ENCODE assay signal across 35 cellular contexts in the genomic region with DNA sequence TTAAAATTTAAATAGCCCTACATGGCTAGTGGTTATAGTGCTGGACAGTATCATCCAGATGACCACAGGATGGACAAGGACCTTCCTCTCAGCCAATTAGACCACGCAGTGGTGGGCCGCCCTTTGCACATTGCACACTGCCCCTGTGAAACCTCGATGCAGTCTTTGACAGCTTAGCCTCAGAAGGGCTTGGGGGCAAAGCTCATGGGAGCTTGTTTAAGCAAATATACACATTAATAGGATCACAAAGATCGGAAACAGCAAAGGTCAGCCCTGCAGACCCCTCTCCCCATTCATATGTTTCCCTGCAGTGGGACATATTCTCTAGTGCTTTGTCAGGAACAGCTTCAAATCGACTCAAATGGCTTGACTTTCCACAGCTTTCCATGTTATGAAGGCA.
"Had no signal": no experiment of that assay in that cellular context is flagged by ENCODE, and none has a peak within 500 bp of the region (broad histone marks: within the 10 kb centered on the region; RNA-seq: fewer than 3 reads in every experiment).

No MANE protein-coding gene starts in this region.

- H3K9me3 ChIP-seq: ascending aorta had no signal

- H3K27ac ChIP-seq: ascending aorta, cardiac muscle cell, VCaP had no signal

- H3K27me3 Mint-ChIP-seq: activated B cell treated with CpG ODN at 0.5 μM for 24 hours; activated CD4-positive, alpha-beta memory T cell treated with anti-CD3 and anti-CD28 coated beads for 36 hours; activated CD4-positive, alpha-beta T cell treated with anti-CD3 and anti-CD28 coated beads, Interleukin-2, amount 10 ng/mL, durations not matched to agents 24 days and 14 days; activated CD8-positive, alpha-beta T cell treated with anti-CD3 and anti-CD28 coated beads for 36 hours; activated naive CD4-positive, alpha-beta T cell treated with anti-CD3 and anti-CD28 coated beads, Interleukin-2, amount 10 ng/mL, durations not matched to agents 7 days and 5 days; activated naive CD4-positive, alpha-beta T cell treated with anti-CD3 and anti-CD28 coated beads, Interleukin-2, amount 50 U/mL, for 24 hours; activated naive CD8-positive, alpha-beta T cell; activated naive CD8-positive, alpha-beta T cell treated with anti-CD3 and anti-CD28 coated beads, Interleukin-2, amount 10 ng/mL, durations not matched to agents 7 days and 5 days; activated naive CD8-positive, alpha-beta T cell treated with anti-CD3 and anti-CD28 coated beads, Interleukin-2, amount 50 U/mL, for 24 hours; activated T-cell treated with anti-CD3 and anti-CD28 coated beads, Interleukin-2, amount 50 U/mL, for 24 hours; brain; central memory CD8-positive, alpha-beta T cell had no signal

- H3K27me3 ChIP-seq: ascending aorta, cardiac muscle cell had no signal

- H3K36me3 Mint-ChIP-seq: activated CD4-positive, alpha-beta memory T cell treated with anti-CD3 and anti-CD28 coated beads for 36 hours; activated naive CD4-positive, alpha-beta T cell treated with anti-CD3 and anti-CD28 coated beads, Interleukin-2, amount 10 ng/mL, durations not matched to agents 7 days and 5 days; activated naive CD4-positive, alpha-beta T cell treated with anti-CD3 and anti-CD28 coated beads, Interleukin-2, amount 50 U/mL, for 24 hours; activated naive CD8-positive, alpha-beta T cell; activated naive CD8-positive, alpha-beta T cell treated with anti-CD3 and anti-CD28 coated beads, Interleukin-2, amount 10 ng/mL, durations not matched to agents 7 days and 5 days had no signal

- H3K4me1 ChIP-seq: ascending aorta had no signal

- DNase-seq: activated B cell treated with CpG ODN at 0.5 μM for 24 hours; activated CD4-positive, alpha-beta memory T cell treated with anti-CD3 and anti-CD28 coated beads for 36 hours; activated CD4-positive, alpha-beta T cell treated with anti-CD3 and anti-CD28 coated beads for 4 hours; activated CD4-positive, alpha-beta T cell treated with anti-CD3 and anti-CD28 coated beads, Interleukin-2, amount 10 ng/mL, durations not matched to agents 24 days and 14 days; activated CD4-positive, alpha-beta T cell treated with anti-CD3 and anti-CD28 coated beads, Interleukin-2, amount 50 U/mL, for 1 hour; activated CD4-positive, alpha-beta T cell treated with anti-CD3 and anti-CD28 coated beads, Interleukin-2, amount 50 U/mL, for 4 hours; activated CD4-positive, CD25-positive, alpha-beta regulatory T cell treated with anti-CD3 and anti-CD28 coated beads, Interleukin-2, amount 50 U/mL, for 72 hours; activated CD8-positive, alpha-beta memory T cell treated with anti-CD3 and anti-CD28 coated beads, Interleukin-2, amount 50 U/mL, for 4 hours; activated CD8-positive, alpha-beta T cell treated with anti-CD3 and anti-CD28 coated beads for 36 hours; activated effector memory CD4-positive, alpha-beta T cell treated with Interleukin-2 at 50 U/mL for 16 hours; activated gamma-delta T cell; activated naive CD4-positive, alpha-beta T cell treated with anti-CD3 and anti-CD28 coated beads, Interleukin-2, amount 10 ng/mL, durations not matched to agents 7 days and 5 days; activated naive CD4-positive, alpha-beta T cell treated with Interleukin-2 at 50 U/mL for 16 hours; activated naive CD8-positive, alpha-beta T cell treated with anti-CD3 and anti-CD28 coated beads, Interleukin-2, amount 10 ng/mL, durations not matched to agents 7 days and 5 days; activated naive CD8-positive, alpha-beta T cell treated with anti-CD3 and anti-CD28 coated beads, Interleukin-2, amount 50 U/mL, for 24 hours; activated T-cell treated with anti-CD3 and anti-CD28 coated beads for 4 hours; activated T-cell treated with anti-CD3 and anti-CD28 coated beads, Interleukin-2, amount 50 U/mL, for 24 hours; activated T-cell treated with anti-CD3 and anti-CD28 coated beads, Interleukin-2, amount 50 U/mL, for 48 hours; amygdala; anterior cingulate cortex; caudate nucleus; cerebellar nuclear complex; T-helper 1 cell; T-helper 2 cell; T-helper 9 cell had no signal

- H3K4me3 ChIP-seq: ascending aorta, cardiac muscle cell had no signal

- H3K27ac Mint-ChIP-seq: activated B cell treated with CpG ODN at 0.5 μM for 24 hours; activated CD4-positive, alpha-beta memory T cell treated with anti-CD3 and anti-CD28 coated beads for 36 hours; activated CD4-positive, alpha-beta T cell treated with anti-CD3 and anti-CD28 coated beads, Interleukin-2, amount 10 ng/mL, durations not matched to agents 24 days and 14 days; activated CD8-positive, alpha-beta T cell treated with anti-CD3 and anti-CD28 coated beads for 36 hours; activated naive CD4-positive, alpha-beta T cell treated with anti-CD3 and anti-CD28 coated beads, Interleukin-2, amount 10 ng/mL, durations not matched to agents 7 days and 5 days; activated naive CD4-positive, alpha-beta T cell treated with anti-CD3 and anti-CD28 coated beads, Interleukin-2, amount 50 U/mL, for 24 hours; activated naive CD8-positive, alpha-beta T cell; activated naive CD8-positive, alpha-beta T cell treated with anti-CD3 and anti-CD28 coated beads, Interleukin-2, amount 10 ng/mL, durations not matched to agents 7 days and 5 days; activated naive CD8-positive, alpha-beta T cell treated with anti-CD3 and anti-CD28 coated beads, Interleukin-2, amount 50 U/mL, for 24 hours; activated T-cell treated with anti-CD3 and anti-CD28 coated beads, Interleukin-2, amount 50 U/mL, for 24 hours; activated T-helper 2 cell treated with anti-CD3 and anti-CD28 coated beads, Interferon-gamma antibody, Interleukin-2, Interleukin-4, amounts not matched to agents 10 μg/mL and 5 μg/mL and 100 μg/mL, durations not matched to agents 14 hours and 24 hours and 36 hours; brain; T-helper 1 cell treated with Interleukin-12 subunit alpha and Interleukin-12 subunit beta and Interleukin-4 antibody, amounts not matched to agents 30 μg/mL and 1 μg/mL, for 36 hours; T-helper 2 cell treated with Interferon-gamma antibody and Interleukin-4, amounts not matched to agents 5 μg/mL and 100 μg/mL, for 36 hours had no signal

- H3K4me3 Mint-ChIP-seq: activated B cell treated with CpG ODN at 0.5 μM for 24 hours; activated CD4-positive, alpha-beta memory T cell treated with anti-CD3 and anti-CD28 coated beads for 36 hours; activated CD4-positive, alpha-beta T cell treated with anti-CD3 and anti-CD28 coated beads, Interleukin-2, amount 10 ng/mL, durations not matched to agents 24 days and 14 days; activated CD8-positive, alpha-beta T cell treated with anti-CD3 and anti-CD28 coated beads for 36 hours; activated naive CD4-positive, alpha-beta T cell treated with anti-CD3 and anti-CD28 coated beads, Interleukin-2, amount 10 ng/mL, durations not matched to agents 7 days and 5 days; activated naive CD4-positive, alpha-beta T cell treated with anti-CD3 and anti-CD28 coated beads, Interleukin-2, amount 50 U/mL, for 24 hours; activated naive CD8-positive, alpha-beta T cell; activated naive CD8-positive, alpha-beta T cell treated with anti-CD3 and anti-CD28 coated beads, Interleukin-2, amount 10 ng/mL, durations not matched to agents 7 days and 5 days; activated naive CD8-positive, alpha-beta T cell treated with anti-CD3 and anti-CD28 coated beads, Interleukin-2, amount 50 U/mL, for 24 hours; activated T-cell treated with anti-CD3 and anti-CD28 coated beads, Interleukin-2, amount 50 U/mL, for 24 hours; brain; central memory CD8-positive, alpha-beta T cell; T-helper 1 cell treated with Interleukin-12 subunit alpha and Interleukin-12 subunit beta and Interleukin-4 antibody, amounts not matched to agents 30 μg/mL and 1 μg/mL, for 36 hours; T-helper 2 cell treated with Interferon-gamma antibody and Interleukin-4, amounts not matched to agents 5 μg/mL and 100 μg/mL, for 36 hours had no signal

- H3K4me1 Mint-ChIP-seq: activated B cell treated with CpG ODN at 0.5 μM for 24 hours; activated CD4-positive, alpha-beta T cell treated with anti-CD3 and anti-CD28 coated beads, Interleukin-2, amount 10 ng/mL, durations not matched to agents 24 days and 14 days; activated naive CD4-positive, alpha-beta T cell treated with anti-CD3 and anti-CD28 coated beads, Interleukin-2, amount 10 ng/mL, durations not matched to agents 7 days and 5 days; activated naive CD4-positive, alpha-beta T cell treated with anti-CD3 and anti-CD28 coated beads, Interleukin-2, amount 50 U/mL, for 24 hours; activated naive CD8-positive, alpha-beta T cell treated with anti-CD3 and anti-CD28 coated beads, Interleukin-2, amount 10 ng/mL, durations not matched to agents 7 days and 5 days; activated naive CD8-positive, alpha-beta T cell treated with anti-CD3 and anti-CD28 coated beads, Interleukin-2, amount 50 U/mL, for 24 hours; central memory CD8-positive, alpha-beta T cell had no signal

- H3K36me3 ChIP-seq: ascending aorta, cardiac muscle cell had no signal

- H3K9me3 Mint-ChIP-seq: activated B cell treated with CpG ODN at 0.5 μM for 24 hours; activated CD4-positive, alpha-beta memory T cell treated with anti-CD3 and anti-CD28 coated beads for 36 hours; activated CD4-positive, alpha-beta T cell treated with anti-CD3 and anti-CD28 coated beads, Interleukin-2, amount 10 ng/mL, durations not matched to agents 24 days and 14 days; activated CD8-positive, alpha-beta T cell treated with anti-CD3 and anti-CD28 coated beads for 36 hours; activated naive CD4-positive, alpha-beta T cell treated with anti-CD3 and anti-CD28 coated beads, Interleukin-2, amount 10 ng/mL, durations not matched to agents 7 days and 5 days; activated naive CD4-positive, alpha-beta T cell treated with anti-CD3 and anti-CD28 coated beads, Interleukin-2, amount 50 U/mL, for 24 hours; activated naive CD8-positive, alpha-beta T cell treated with anti-CD3 and anti-CD28 coated beads, Interleukin-2, amount 50 U/mL, for 24 hours; activated T-cell treated with anti-CD3 and anti-CD28 coated beads, Interleukin-2, amount 50 U/mL, for 24 hours; activated T-helper 2 cell treated with anti-CD3 and anti-CD28 coated beads, Interferon-gamma antibody, Interleukin-2, Interleukin-4, amounts not matched to agents 10 μg/mL and 5 μg/mL and 100 μg/mL, durations not matched to agents 14 hours and 24 hours and 36 hours; T-helper 1 cell treated with Interleukin-12 subunit alpha and Interleukin-12 subunit beta and Interleukin-4 antibody, amounts not matched to agents 30 μg/mL and 1 μg/mL, for 36 hours; T-helper 2 cell treated with Interferon-gamma antibody and Interleukin-4, amounts not matched to agents 5 μg/mL and 100 μg/mL, for 36 hours had no signal
